ENCODE assay signal across 29 cellular contexts in the genomic region with DNA sequence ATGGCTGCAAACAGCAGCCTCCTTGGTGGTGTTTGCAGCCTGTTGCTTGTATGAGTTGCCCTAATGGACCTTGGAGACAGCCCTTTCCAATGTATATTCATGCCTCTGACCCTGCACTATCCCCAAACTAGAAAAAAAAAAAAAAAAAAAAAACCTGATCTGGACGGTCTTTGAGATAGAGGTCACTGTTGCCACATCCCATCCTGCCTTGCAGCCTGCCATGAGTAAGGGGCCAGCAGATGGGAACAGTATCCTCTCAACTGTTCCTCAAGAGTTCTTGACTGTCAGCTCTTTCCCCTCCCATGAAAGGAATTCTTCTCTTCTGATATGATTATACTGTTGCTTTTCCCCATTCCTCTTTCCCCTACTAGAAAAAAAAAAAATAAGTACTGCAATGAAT.
"Had no signal": no experiment of that assay in that cellular context is flagged by ENCODE, and none has a peak within 500 bp of the region (broad histone marks: within the 10 kb centered on the region; RNA-seq: fewer than 3 reads in every experiment).

No MANE protein-coding gene starts in this region.

- H3K4me3 Mint-ChIP-seq: activated CD4-positive, alpha-beta memory T cell treated with anti-CD3 and anti-CD28 coated beads for 36 hours; activated CD4-positive, alpha-beta T cell treated with anti-CD3 and anti-CD28 coated beads for 36 hours; activated CD4-positive, alpha-beta T cell treated with anti-CD3 and anti-CD28 coated beads, Interleukin-2, amount 10 ng/mL, durations not matched to agents 7 days and 5 days; activated naive CD8-positive, alpha-beta T cell treated with anti-CD3 and anti-CD28 coated beads for 36 hours; activated T-cell treated with anti-CD3 and anti-CD28 coated beads, Interleukin-2, amount 50 U/mL, for 4 hours; activated T-helper 17 cell treated with anti-CD3 and anti-CD28 coated beads, Interleukin-2, amount 50 U/mL, for 72 hours; central memory CD8-positive, alpha-beta T cell; T-helper 2 cell treated with Interferon-gamma antibody and Interleukin-4, amounts not matched to agents 5 μg/mL and 100 μg/mL, for 36 hours; WTC11 had no signal

- DNase-seq: activated CD4-positive, alpha-beta memory T cell treated with anti-CD3 and anti-CD28 coated beads for 36 hours; activated CD4-positive, alpha-beta T cell treated with anti-CD3 and anti-CD28 coated beads for 36 hours; activated CD4-positive, alpha-beta T cell treated with anti-CD3 and anti-CD28 coated beads, Interleukin-2, amount 10 ng/mL, durations not matched to agents 7 days and 5 days; activated CD8-positive, alpha-beta memory T cell treated with anti-CD3 and anti-CD28 coated beads, Interleukin-2, amount 50 U/mL, for 4 hours; activated effector memory CD4-positive, alpha-beta T cell treated with anti-CD3 and anti-CD28 coated beads, Interleukin-2, amount 50 U/mL, for 16 hours; activated naive CD4-positive, alpha-beta T cell; activated naive CD4-positive, alpha-beta T cell treated with anti-CD3 and anti-CD28 coated beads, Interleukin-2, amount 50 U/mL, for 16 hours; activated naive CD8-positive, alpha-beta T cell treated with anti-CD3 and anti-CD28 coated beads for 36 hours; activated T-cell treated with anti-CD3 and anti-CD28 coated beads for 4 hours; activated T-cell treated with anti-CD3 and anti-CD28 coated beads, Interleukin-2, amount 50 U/mL, for 4 hours; amygdala; Karpas-422; KBM-7; NCI-H1105; NCI-H1417 treated with DMSO at 0.1 percent for 48 hours; NCI-H1930; NCI-H2081 treated with DMSO at 0.1 percent for 48 hours; NCI-H226; NCI-H446 treated with DMSO at 0.1 percent for 48 hours; PC-9; Right ventricle myocardium superior had no signal

- H3K27ac ChIP-seq: ascending aorta, cardiac muscle cell, PC-9 had no signal

- H3K4me1 Mint-ChIP-seq: WTC11 had no signal

- H3K27me3 ChIP-seq: ascending aorta, cardiac muscle cell had no signal

- H2AFZ ChIP-seq: PC-9 had no signal

- ATAC-seq: activated CD4-positive, alpha-beta T cell treated with anti-CD3 and anti-CD28 coated beads for 36 hours; activated CD4-positive, CD25-positive, alpha-beta regulatory T cell treated with anti-CD3 and anti-CD28 coated beads, Interleukin-2, amount 50 U/mL, for 24 hours; activated T-cell treated with anti-CD3 and anti-CD28 coated beads, Interleukin-2, amount 50 U/mL, for 4 hours; activated T-helper 17 cell treated with anti-CD3 and anti-CD28 coated beads, Interleukin-2, amount 50 U/mL, for 72 hours; WTC11 had no signal

- H3K4me2 ChIP-seq: PC-9 had no signal

- H3K36me3 Mint-ChIP-seq: activated CD4-positive, alpha-beta memory T cell treated with anti-CD3 and anti-CD28 coated beads for 36 hours; activated naive CD8-positive, alpha-beta T cell treated with anti-CD3 and anti-CD28 coated beads for 36 hours; WTC11 had no signal

- FAIRE-seq: TTC549 had no signal

- H3K9me3 Mint-ChIP-seq: activated CD4-positive, alpha-beta memory T cell treated with anti-CD3 and anti-CD28 coated beads for 36 hours; activated CD4-positive, alpha-beta T cell treated with anti-CD3 and anti-CD28 coated beads, Interleukin-2, amount 10 ng/mL, durations not matched to agents 7 days and 5 days; activated naive CD8-positive, alpha-beta T cell treated with anti-CD3 and anti-CD28 coated beads for 36 hours; activated T-cell treated with anti-CD3 and anti-CD28 coated beads, Interleukin-2, amount 50 U/mL, for 4 hours; activated T-helper 17 cell treated with anti-CD3 and anti-CD28 coated beads, Interleukin-2, amount 50 U/mL, for 72 hours; central memory CD8-positive, alpha-beta T cell; T-helper 2 cell treated with Interferon-gamma antibody and Interleukin-4, amounts not matched to agents 5 μg/mL and 100 μg/mL, for 36 hours; WTC11 had no signal

- H3K27ac Mint-ChIP-seq: activated CD4-positive, alpha-beta memory T cell treated with anti-CD3 and anti-CD28 coated beads for 36 hours; activated CD4-positive, alpha-beta T cell treated with anti-CD3 and anti-CD28 coated beads for 36 hours; activated CD4-positive, alpha-beta T cell treated with anti-CD3 and anti-CD28 coated beads, Interleukin-2, amount 10 ng/mL, durations not matched to agents 7 days and 5 days; activated naive CD8-positive, alpha-beta T cell treated with anti-CD3 and anti-CD28 coated beads for 36 hours; activated T-helper 17 cell treated with anti-CD3 and anti-CD28 coated beads, Interleukin-2, amount 50 U/mL, for 72 hours; T-helper 2 cell treated with Interferon-gamma antibody and Interleukin-4, amounts not matched to agents 5 μg/mL and 100 μg/mL, for 36 hours; WTC11 had no signal

- H3K27me3 Mint-ChIP-seq: activated CD4-positive, alpha-beta memory T cell treated with anti-CD3 and anti-CD28 coated beads for 36 hours; activated CD4-positive, alpha-beta T cell treated with anti-CD3 and anti-CD28 coated beads for 36 hours; activated CD4-positive, alpha-beta T cell treated with anti-CD3 and anti-CD28 coated beads, Interleukin-2, amount 10 ng/mL, durations not matched to agents 7 days and 5 days; activated naive CD8-positive, alpha-beta T cell treated with anti-CD3 and anti-CD28 coated beads for 36 hours; activated T-helper 17 cell treated with anti-CD3 and anti-CD28 coated beads, Interleukin-2, amount 50 U/mL, for 72 hours; central memory CD8-positive, alpha-beta T cell had no signal

- H3K9me3 ChIP-seq: ascending aorta had no signal

- H3K4me3 ChIP-seq: ascending aorta, cardiac muscle cell, PC-9 had no signal

- H3K36me3 ChIP-seq: ascending aorta, cardiac muscle cell had no signal
